1 cellular context compared by ENCODE assay signal in genomic region chr14:101761881-101762529, GRCh38.
TF ChIP-seq lines count a peak whose summit lies in the region.

No MANE protein-coding gene starts in this region.

TF ChIP-seq in endothelial cell of umbilical vein, 7 proteins besides CTCF, POLR2A, EP300 and RAD21:
- TF ChIP-seq EZH2 (IDR thresholded peaks at IDR 0.05; ENCODE audit: borderline replicate concordance, low read depth, low read length, severe bottlenecking): peak; percentile 34
- TF ChIP-seq POLR2AphosphoS5 (IDR thresholded peaks at IDR 0.05; ENCODE audit: insufficient read depth, low read depth, low read length): no peak
